ENCODE assay signal across 25 cellular contexts in the genomic region with DNA sequence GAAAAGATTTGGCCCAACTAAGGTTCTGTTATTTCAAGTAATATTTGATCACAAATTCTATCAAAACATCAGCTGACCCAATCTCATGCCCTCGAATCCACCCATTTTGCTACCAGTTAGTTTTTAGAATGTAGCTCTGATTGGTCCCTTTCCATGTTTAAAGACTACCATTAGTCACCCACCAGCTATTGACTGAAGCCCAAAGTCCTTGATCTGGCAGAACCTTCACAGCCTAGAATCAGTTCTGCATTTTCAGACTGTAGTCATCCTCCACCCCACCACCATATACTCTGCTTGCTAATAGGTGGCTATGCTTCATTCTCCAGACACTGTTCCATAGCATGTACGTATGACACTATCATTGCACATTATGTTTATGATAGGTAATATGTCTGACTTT.
A peak's percentile ranks its signal among the peaks of the same experiment; 100 is the strongest.
DNase-seq lines count a peak whose midpoint lies in the region; ATAC-seq, FAIRE-seq and TF ChIP-seq lines count a peak whose summit lies in the region.
"Had no signal": no experiment of that assay in that cellular context is flagged by ENCODE, and none has a peak within 500 bp of the region (broad histone marks: within the 10 kb centered on the region; RNA-seq: fewer than 3 reads in every experiment).

No MANE protein-coding gene starts in this region.

- FAIRE-seq in D721Med (lab: Jason Lieb, UNC) = no peak
- FAIRE-seq: frontal cortex, HepG2 had no signal

- dilution Hi-C loops in IMR-90 (cut with HindIII; ENCODE audit: low sequenced_read_pairs, unreplicated experiment) = no loop called here

- 86% methylated on average over 1 of the region's 2 CpGs; no CpG with 5 or more reads in 1 of the 2 experiments for WGBS in IMR-90 (ENCODE audit: extremely low coverage in 2 of 2, insufficient read length in 1 of 2), 2 experiments

- peak overlapping the region; percentile 46 for H2BK5ac ChIP-seq in IMR-90 (ENCODE audit: low read depth, low read length, poor library complexity, severe bottlenecking)

- H2BK15ac ChIP-seq in IMR-90 (ENCODE audit: low read depth, low read length) = peak overlapping the region; percentile 85

- H3K27me3 ChIP-seq in IMR-90 (ENCODE audit: control insufficient read depth, insufficient read depth, low read length) (no peaks in the 10 kb centered on the region), osteoblast (ENCODE audit: insufficient read depth, low read length) (no peaks in the 10 kb centered on the region)
- H3K27me3 ChIP-seq: left lung, ovary, right atrium auricular region had no signal

- TF ChIP-seq RAD21 in IMR-90 (IDR thresholded peaks at IDR 0.05; ENCODE audit: low read length) = no peak

- CTCF ChIA-PET in IMR-90 (lab: Yijun Ruan, JAX) = no interaction called here

- intact Hi-C loops in IMR-90 (cut with micrococcal nuclease) = loop anchor here (5.0 kb wide), 1 partner anchor 61 kb away; no protein-coding TSS in a partner anchor

- peaks cover 10% of the 10 kb centered on the region; the same call in 1 of the 2 replicates for H3K9me1 ChIP-seq in IMR-90 (ENCODE audit: insufficient read depth, low read length)

- no peak overlapping the region for H3K4me2 ChIP-seq in IMR-90 (ENCODE audit: low read depth, low read length)
- H3K4me2 ChIP-seq in osteoblast (ENCODE audit: insufficient read depth, low read length) = no peak overlapping the region

- in situ Hi-C loops in IMR-90 (cut with MboI; ENCODE audit: low sequenced_read_pairs) = no loop called here

- H3K4ac ChIP-seq in IMR-90 (ENCODE audit: low read depth, low read length) = 0 out of 2 replicates have a peak overlapping the region, but pooled peaks have one; percentile 11

- H4K20me1 ChIP-seq in IMR-90 (ENCODE audit: insufficient read depth, low read length) = no peaks in the 10 kb centered on the region
- H4K20me1 ChIP-seq in osteoblast (ENCODE audit: insufficient read depth, low read length) = no peaks in the 10 kb centered on the region

- H3K4me3 ChIP-seq in IMR-90 (ENCODE audit: insufficient read depth, low read depth, low read length) (no peak overlapping the region), osteoblast (ENCODE audit: insufficient read depth, low read length) (no peak overlapping the region)
- H3K4me3 ChIP-seq: left lung, ovary, right atrium auricular region had no signal

- H4K5ac ChIP-seq in IMR-90 (ENCODE audit: low read depth, low read length) = peak overlapping the region; percentile 5; the same call in 1 of the 2 replicates

- no TSS peak for BruUV-seq in IMR-90 (replicated peaks; lab: Mats Ljungman, UMichigan)

- H3K23ac ChIP-seq in IMR-90 (ENCODE audit: low read depth, low read length) = no peak overlapping the region

- POLR2A ChIA-PET in IMR-90 (lab: Charles Lee; ENCODE audit: unreplicated experiment) = no interaction called here

- no peak overlapping the region for H3K9ac ChIP-seq in IMR-90 (ENCODE audit: low read depth, low read length)

- no peaks in the 10 kb centered on the region for H3K36me3 ChIP-seq in IMR-90 (ENCODE audit: control insufficient read depth, insufficient read depth, low read length)
- no peaks in the 10 kb centered on the region for H3K36me3 ChIP-seq in osteoblast (ENCODE audit: insufficient read depth, low read length)
- H3K36me3 ChIP-seq: left lung, ovary, right atrium auricular region had no signal

- H3K4me1 ChIP-seq in IMR-90 (ENCODE audit: control insufficient read depth, insufficient read depth, low read length) = peaks cover 5% of the 10 kb centered on the region
- H3K4me1 ChIP-seq in osteoblast (ENCODE audit: insufficient read depth, low read length) = peaks cover 22% of the 10 kb centered on the region
- H3K4me1 ChIP-seq: left lung, right atrium auricular region had no signal

- no peak for TF ChIP-seq POLR2A in IMR-90 (IDR thresholded peaks at IDR 0.05; ENCODE audit: low read depth, low read length)

- H2BK20ac ChIP-seq in IMR-90 (ENCODE audit: low read depth, low read length) = peak overlapping the region; percentile 67

- H2AK9ac ChIP-seq in IMR-90 (replicated peaks; ENCODE audit: low read depth, low read length, poor library complexity) = peak overlapping the region; percentile 31

- H2BK120ac ChIP-seq in IMR-90 (ENCODE audit: low read depth, low read length) = peak overlapping the region; percentile 69

- peak; percentile 11 for DNase-seq in AG20443 (ENCODE audit: low spot score)
- peak; percentile 43 for DNase-seq in IMR-90
- peak; percentile 15 for DNase-seq in astrocyte of the hippocampus (ENCODE audit: low read depth, low spot score)
- DNase-seq in osteoblast (ENCODE audit: insufficient read length, low spot score, missing footprints) = no peak
- DNase-seq in D721Med (ENCODE audit: insufficient read length, low spot score) = no peak
- DNase-seq in dermis blood vessel endothelial cell = no peak
- DNase-seq in cerebellum (ENCODE audit: low spot score) = no peak
- DNase-seq: activated CD4-positive, alpha-beta T cell treated with anti-CD3 and anti-CD28 coated beads, Interleukin-2, amount 50 U/mL, for 1 hour; activated naive CD4-positive, alpha-beta T cell treated with anti-CD3 and anti-CD28 coated beads, Interleukin-2, amount 50 U/mL, for 16 hours; CD4-positive, alpha-beta T cell; central memory CD4-positive, alpha-beta T cell; immature natural killer cell; left lung; natural killer cell; NCI-H2081; ovary; stimulated activated CD4-positive, alpha-beta T cell treated with anti-CD3 and anti-CD28 coated beads, Interleukin-12 subunit alpha, Interleukin-12 subunit beta, amount 100 ng/mL, for 4 hours; stimulated activated CD4-positive, alpha-beta T cell treated with anti-CD3 and anti-CD28 coated beads, Interleukin-4, amount 100 ng/mL, for 4 hours; stimulated activated naive CD8-positive, alpha-beta T cell treated with anti-CD3 and anti-CD28 coated beads, Interleukin-15, Interleukin-2, amounts not matched to agents 100 U/mL and 50 U/mL, for 24 hours; T-helper 17 cell had no signal

- H2AK5ac ChIP-seq in IMR-90 (ENCODE audit: low read depth, low read length) = peak overlapping the region; percentile 50

- H3K79me2 ChIP-seq in osteoblast (ENCODE audit: insufficient read depth, low read length) = no peaks in the 10 kb centered on the region

- H3K56ac ChIP-seq in IMR-90 (ENCODE audit: extremely low read depth, insufficient read depth, low read length) = no peak overlapping the region

- TF ChIP-seq CTCF in IMR-90 (conservative IDR thresholded peaks at IDR 0.05; ENCODE audit: low read depth, low read length) (no peak), osteoblast (IDR thresholded peaks at IDR 0.05; ENCODE audit: extremely low read depth, low read depth, low read length) (no peak), D721Med (IDR thresholded peaks at IDR 0.05; ENCODE audit: insufficient read depth, missing control alignments) (no peak)

- ATAC-seq in IMR-90 (ENCODE audit: low read depth) (peak; percentile 30; the same call in 1 of the 2 replicates), HG03521 (IDR thresholded peaks at IDR 0.05; ENCODE audit: unreplicated experiment) (no peak)
- ATAC-seq: HepG2; natural killer cell; stimulated activated naive CD8-positive, alpha-beta T cell treated with anti-CD3 and anti-CD28 coated beads, Interleukin-15, Interleukin-2, amounts not matched to agents 100 U/mL and 50 U/mL, for 24 hours; T-helper 17 cell had no signal

- H3K79me1 ChIP-seq in IMR-90 (ENCODE audit: low read depth in 1 of 2, low read length in 2 of 2) = no peaks in the 10 kb centered on the region

- H3K27ac ChIP-seq in IMR-90 (ENCODE audit: insufficient read depth, low read length) (no peak overlapping the region), osteoblast (ENCODE audit: low read depth, low read length) (peak overlapping the region; percentile 47)
- H3K27ac ChIP-seq: epithelial cell of prostate, left lung, ovary, right atrium auricular region had no signal

- H3K18ac ChIP-seq in IMR-90 (ENCODE audit: low read depth, low read length) = peak overlapping the region; percentile 70; the same call in 1 of the 2 replicates

- no peak overlapping the region for H2AFZ ChIP-seq in IMR-90 (replicated peaks; ENCODE audit: low read length, poor library complexity)
- no peak overlapping the region for H2AFZ ChIP-seq in osteoblast (ENCODE audit: low read length)

- no peaks in the 10 kb centered on the region for H3K9me3 ChIP-seq in IMR-90 (ENCODE audit: control insufficient read depth, insufficient read depth, low read length)
- no peaks in the 10 kb centered on the region for H3K9me3 ChIP-seq in osteoblast (ENCODE audit: low read depth, low read length)
- H3K9me3 ChIP-seq: left lung, ovary, right atrium auricular region had no signal

- peak overlapping the region; percentile 9 to 17; a peak in 2 of 4 replicates for H4K8ac ChIP-seq in IMR-90 (ENCODE audit: low read depth in 2 of 2, low read length in 2 of 2)

- 0 out of 2 replicates have a peak overlapping the region, but pooled peaks have one; percentile 25 for H4K91ac ChIP-seq in IMR-90 (ENCODE audit: insufficient read depth, low read depth, low read length)

- peak overlapping the region; percentile 39; the same call in 1 of the 2 replicates for H3K14ac ChIP-seq in IMR-90 (replicated peaks; ENCODE audit: low read depth, low read length)

TF ChIP-seq in IMR-90, 13 proteins besides CTCF, POLR2A, EP300 and RAD21:
- TF ChIP-seq FOS (IDR thresholded peaks at IDR 0.05; ENCODE audit: low read depth, low read length) (no peak), MAZ (IDR thresholded peaks at IDR 0.05; ENCODE audit: borderline replicate concordance, low read depth, low read length) (no peak), CEBPB (IDR thresholded peaks at IDR 0.05; ENCODE audit: low read depth, low read length) (no peak), SMC3 (IDR thresholded peaks at IDR 0.05; ENCODE audit: low read depth, low read length) (no peak)
- TF ChIP-seq, protein P1, sequence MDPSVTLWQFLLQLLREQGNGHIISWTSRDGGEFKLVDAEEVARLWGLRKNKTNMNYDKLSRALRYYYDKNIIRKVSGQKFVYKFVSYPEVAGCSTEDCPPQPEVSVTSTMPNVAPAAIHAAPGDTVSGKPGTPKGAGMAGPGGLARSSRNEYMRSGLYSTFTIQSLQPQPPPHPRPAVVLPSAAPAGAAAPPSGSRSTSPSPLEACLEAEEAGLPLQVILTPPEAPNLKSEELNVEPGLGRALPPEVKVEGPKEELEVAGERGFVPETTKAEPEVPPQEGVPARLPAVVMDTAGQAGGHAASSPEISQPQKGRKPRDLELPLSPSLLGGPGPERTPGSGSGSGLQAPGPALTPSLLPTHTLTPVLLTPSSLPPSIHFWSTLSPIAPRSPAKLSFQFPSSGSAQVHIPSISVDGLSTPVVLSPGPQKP (IDR thresholded peaks at IDR 0.05; ENCODE audit: borderline replicate concordance, low read depth, low read length) = no peak
- TF ChIP-seq, protein P2, sequence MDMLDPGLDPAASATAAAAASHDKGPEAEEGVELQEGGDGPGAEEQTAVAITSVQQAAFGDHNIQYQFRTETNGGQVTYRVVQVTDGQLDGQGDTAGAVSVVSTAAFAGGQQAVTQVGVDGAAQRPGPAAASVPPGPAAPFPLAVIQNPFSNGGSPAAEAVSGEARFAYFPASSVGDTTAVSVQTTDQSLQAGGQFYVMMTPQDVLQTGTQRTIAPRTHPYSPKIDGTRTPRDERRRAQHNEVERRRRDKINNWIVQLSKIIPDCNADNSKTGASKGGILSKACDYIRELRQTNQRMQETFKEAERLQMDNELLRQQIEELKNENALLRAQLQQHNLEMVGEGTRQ (IDR thresholded peaks at IDR 0.05; ENCODE audit: low read depth, low read length) = no peak
TF ChIP-seq in IMR-90: peak in this region for 0.

Comparison
In these comparisons a context has a peak if more than half of its experiments do, and no peak if none do; other contexts are left out.
1. DNase-seq: peak in AG20443 (single experiment), IMR-90 (single experiment) and astrocyte of the hippocampus (single experiment); none in osteoblast (single experiment), D721Med (single experiment), dermis blood vessel endothelial cell (single experiment) and cerebellum (single experiment).